18 cellular contexts compared by ENCODE assay signal in genomic region chr11:68583047-68583446, GRCh38.
A peak's percentile ranks its signal among the peaks of the same experiment; 100 is the strongest.
DNase-seq lines count a peak whose midpoint lies in the region; ATAC-seq, FAIRE-seq and TF ChIP-seq lines count a peak whose summit lies in the region.
"Had no signal": no experiment of that assay in that cellular context is flagged by ENCODE, and none has a peak within 500 bp of the region (broad histone marks: within the 10 kb centered on the region; RNA-seq: fewer than 3 reads in every experiment).

No MANE protein-coding gene starts in this region.

- peaks cover 6% of the 10 kb centered on the region; the same call in 1 of the 3 replicates for H3K79me2 ChIP-seq in K562 (ENCODE audit: control insufficient read depth, insufficient read depth, low read length)

- TF ChIP-seq EP300 in A549 (IDR thresholded peaks at IDR 0.05) (no peak), K562 (IDR thresholded peaks at IDR 0.05; ENCODE audit: low read length) (no peak)

- H4K20me1 ChIP-seq in K562 (replicated peaks; ENCODE audit: control insufficient read depth, insufficient read depth, low read length), result no peaks in the 10 kb centered on the region

- H3K4me1 ChIP-seq in A549 (peaks cover 27% of the 10 kb centered on the region), K562 (replicated peaks in 1 of 2; ENCODE audit: control insufficient read depth in 2 of 2, insufficient read depth in 2 of 2, low read length in 2 of 2) (no peaks in the 10 kb centered on the region; a peak in 1 of 5 replicates)

- H3K27ac ChIP-seq in A549 (no peak overlapping the region), K562 (ENCODE audit: extremely low read depth, low read depth, low read length) (no peak overlapping the region)
- H3K27ac ChIP-seq: hepatocyte had no signal

- intact Hi-C loops in K562 (cut with micrococcal nuclease) (no loop called here), left colon (cut with DNase I, micrococcal nuclease) (no loop called here)

- H3K27ac Mint-ChIP-seq in progenitor cell of endocrine pancreas, result no peak overlapping the region
- H3K27ac Mint-ChIP-seq: activated B cell treated with CpG ODN at 0.5 μM for 24 hours; stimulated activated effector memory CD8-positive, alpha-beta T cell treated with anti-CD3 and anti-CD28 coated beads, Interleukin-12 subunit alpha, Interleukin-12 subunit beta, amount 100 ng/mL, for 72 hours had no signal

- POLR2A ChIA-PET in A549 (lab: Yijun Ruan, JAX), result no interaction called here
- POLR2A ChIA-PET in K562 (lab: Yijun Ruan, JAX), result no interaction called here

- CTCF ChIA-PET in A549 (lab: Yijun Ruan, JAX), result interaction anchor here (0.8 to 2.4 kb wide), 4 partner anchors 8 to 118 kb away, joined by 3 to 18 read pairs (median 4); no protein-coding TSS in a partner anchor
- CTCF ChIA-PET in K562 (lab: Yijun Ruan, JAX; ENCODE audit: low intra/inter-chr PET ratio), result no interaction called here

- H3K4me2 ChIP-seq in A549 (peak overlapping the region; percentile 55; the same call in 2 of the 3 replicates), K562 (ENCODE audit: insufficient read depth, low read length) (no peak overlapping the region)
- H3K4me2 ChIP-seq: GM23338, hepatocyte, SK-N-SH had no signal

- DNase-seq in A549 (ENCODE audit: low read depth in 1 of 2, low spot score in 1 of 2), result no peak
- DNase-seq in ELR (ENCODE audit: low read depth), result peak; percentile 83
- DNase-seq in K562 (ENCODE audit: extremely low read depth in 1 of 4, low spot score in 3 of 4), result no peak
- DNase-seq in hepatic stellate cell (ENCODE audit: low spot score), result peak; percentile 53
- no peak for DNase-seq in progenitor cell of endocrine pancreas (ENCODE audit: low spot score, unreplicated experiment)
- no peak for DNase-seq in NCI-H510A (lab: John Stamatoyannopoulos, UW)
- DNase-seq in left colon, result no peak
- DNase-seq: activated B cell treated with CpG ODN at 0.5 μM for 24 hours; activated effector memory CD4-positive, alpha-beta T cell treated with anti-CD3 and anti-CD28 coated beads, Interleukin-2, amount 50 U/mL, for 16 hours; CD4-positive, alpha-beta memory T cell; NCI-H69; SK-N-SH; stimulated activated CD4-positive, alpha-beta T cell treated with anti-CD3 and anti-CD28 coated beads, Interleukin-1b, Interleukin-23, amount 100 ng/mL, for 48 hours had no signal

- FAIRE-seq in A549 (lab: Jason Lieb, UNC) (no peak), K562 (lab: Jason Lieb, UNC) (no peak)
- FAIRE-seq: colon had no signal

- H3K27me3 Mint-ChIP-seq in progenitor cell of endocrine pancreas, result no peaks in the 10 kb centered on the region
- H3K27me3 Mint-ChIP-seq: activated B cell treated with CpG ODN at 0.5 μM for 24 hours; CD4-positive, alpha-beta memory T cell had no signal

- no peak overlapping the region for H3K4me3 Mint-ChIP-seq in progenitor cell of endocrine pancreas (ENCODE audit: low read depth)
- H3K4me3 Mint-ChIP-seq: activated B cell treated with CpG ODN at 0.5 μM for 24 hours; CD4-positive, alpha-beta memory T cell; GM23338; stimulated activated effector memory CD8-positive, alpha-beta T cell treated with anti-CD3 and anti-CD28 coated beads, Interleukin-12 subunit alpha, Interleukin-12 subunit beta, amount 100 ng/mL, for 72 hours had no signal

- H3K27me3 ChIP-seq in K562 (ENCODE audit: control insufficient read depth in 2 of 2, insufficient read depth in 2 of 2, low read length in 2 of 2), result no peaks in the 10 kb centered on the region
- H3K27me3 ChIP-seq: hepatocyte had no signal

- 47% methylated on average over 2 of the region's 2 CpGs for WGBS in A549 (ENCODE audit: missing lambda C conversion rate)
- 70% methylated on average over 2 of the region's 2 CpGs for WGBS in K562 (ENCODE audit: insufficient coverage, low coverage, missing lambda C conversion rate)

- in situ Hi-C loops in K562 (cut with MboI), result no loop called here

- no peak for TF ChIP-seq POLR2A in A549 (IDR thresholded peaks at IDR 0.05; ENCODE audit: low read length)
- TF ChIP-seq POLR2A in K562 (conservative IDR thresholded peaks at IDR 0.05), result no peak

- ATAC-seq in A549 (no peak), K562 (no peak), SK-N-SH treated with all-trans-retinoic acid at 6 μM for 48 hours (no peak), left colon (no peak)
- ATAC-seq: stimulated activated effector memory CD8-positive, alpha-beta T cell treated with anti-CD3 and anti-CD28 coated beads, Interleukin-12 subunit alpha, Interleukin-12 subunit beta, amount 100 ng/mL, for 72 hours had no signal

- peaks cover 90% of the 10 kb centered on the region for H3K36me3 ChIP-seq in K562 (ENCODE audit: control insufficient read depth, insufficient read depth, low read length)

- BruUV-seq in K562 (replicated peaks; lab: Mats Ljungman, UMichigan), result no TSS peak

- no peak overlapping the region for H2AFZ ChIP-seq in K562 (ENCODE audit: low read depth, low read length)
- H2AFZ ChIP-seq: GM23338, hepatocyte had no signal

- TF ChIP-seq RAD21 in A549 (conservative IDR thresholded peaks at IDR 0.05 in 1 of 2, IDR thresholded peaks at IDR 0.05 in 1 of 2), result no peak
- TF ChIP-seq RAD21 in K562 (CRISPR knock-in tag; conservative IDR thresholded peaks at IDR 0.05 in 1 of 2, IDR thresholded peaks at IDR 0.05 in 1 of 2), result no peak

- H3K4me3 ChIP-seq in A549, result no peak overlapping the region
- no peak overlapping the region for H3K4me3 ChIP-seq in K562
- H3K4me3 ChIP-seq: GM23338, hepatocyte had no signal

- H3K9me3 ChIP-seq in A549 (no peaks in the 10 kb centered on the region), K562 (replicated peaks; ENCODE audit: control insufficient read depth, insufficient read depth, low read depth, low read length) (no peaks in the 10 kb centered on the region)
- H3K9me3 ChIP-seq: SK-N-SH had no signal

- no peak for TF ChIP-seq CTCF in A549 (IDR thresholded peaks at IDR 0.05)
- no peak for TF ChIP-seq CTCF in K562 (IDR thresholded peaks at IDR 0.05 in 2 of 3, conservative IDR thresholded peaks at IDR 0.05 in 1 of 3; ENCODE audit: insufficient read depth in 2 of 3, low read depth in 1 of 3, low read length in 3 of 3)
- TF ChIP-seq CTCF in progenitor cell of endocrine pancreas (IDR thresholded peaks at IDR 0.05; ENCODE audit: unreplicated experiment), result no peak

- peaks cover 27% of the 10 kb centered on the region for H3K36me3 Mint-ChIP-seq in progenitor cell of endocrine pancreas (ENCODE audit: insufficient read depth)

- H3K9me1 ChIP-seq in K562 (ENCODE audit: control insufficient read depth, insufficient read depth, low read length), result peaks cover 5% of the 10 kb centered on the region

- no peak overlapping the region for H3K9ac ChIP-seq in K562 (ENCODE audit: insufficient read depth in 1 of 2, low read depth in 2 of 2, low read length in 2 of 2)
- H3K9ac ChIP-seq: SK-N-SH had no signal

- no peaks in the 10 kb centered on the region for H3K4me1 Mint-ChIP-seq in progenitor cell of endocrine pancreas (ENCODE audit: low read depth)

- no peaks in the 10 kb centered on the region for H3K9me3 Mint-ChIP-seq in progenitor cell of endocrine pancreas (ENCODE audit: low read depth)
- H3K9me3 Mint-ChIP-seq: activated B cell treated with CpG ODN at 0.5 μM for 24 hours; CD4-positive, alpha-beta memory T cell; GM23338; stimulated activated effector memory CD8-positive, alpha-beta T cell treated with anti-CD3 and anti-CD28 coated beads, Interleukin-12 subunit alpha, Interleukin-12 subunit beta, amount 100 ng/mL, for 72 hours had no signal

TF ChIP-seq in A549, 52 proteins besides CTCF, POLR2A, EP300 and RAD21:
- TF ChIP-seq FOSL2 (IDR thresholded peaks at IDR 0.05) (no peak), FOSL2 (CRISPR knock-in tag; IDR thresholded peaks at IDR 0.05) (peak; percentile 27; the same call in 1 of the 2 replicates), HOXA7 (CRISPR knock-in tag; IDR thresholded peaks at IDR 0.05) (no peak)

TF ChIP-seq in K562, 482 proteins besides CTCF, POLR2A, EP300 and RAD21:
- no peak for TF ChIP-seq POLR2AphosphoS2 (IDR thresholded peaks at IDR 0.05; ENCODE audit: low read length)
- TF ChIP-seq ATF3 (IDR thresholded peaks at IDR 0.05), result peak; percentile 35; the same call in 1 of the 2 replicates
- TF ChIP-seq ATF3 (CRISPR knock-in tag; conservative IDR thresholded peaks at IDR 0.05), result no peak

TF ChIP-seq in SK-N-SH treated with all-trans-retinoic acid at 6 μM for 48 hours, 23 proteins besides CTCF, POLR2A, EP300 and RAD21:
- no peak for TF ChIP-seq ESRRG (CRISPR knock-in tag; IDR thresholded peaks at IDR 0.05)
- no peak for TF ChIP-seq ZC3H10 (CRISPR knock-in tag; IDR thresholded peaks at IDR 0.05)
- no peak for TF ChIP-seq ZNF565 (CRISPR knock-in tag; conservative IDR thresholded peaks at IDR 0.05; ENCODE audit: low read depth)
- no peak for TF ChIP-seq PPARA (CRISPR knock-in tag; IDR thresholded peaks at IDR 0.05; ENCODE audit: borderline replicate concordance)
- TF ChIP-seq ISL1 (CRISPR knock-in tag; IDR thresholded peaks at IDR 0.05), result no peak
- TF ChIP-seq TSHZ2 (CRISPR knock-in tag; IDR thresholded peaks at IDR 0.05), result no peak

Comparison
In these comparisons a context has a peak if more than half of its experiments do, and no peak if none do; other contexts are left out.
1. DNase-seq: peak in ELR (single experiment) and hepatic stellate cell (single experiment); none in A549 (0 of 2), K562 (0 of 4), progenitor cell of endocrine pancreas (single experiment), NCI-H510A (single experiment) and left colon (0 of 2).